Comparison of ENCODE assay signal across 8 cellular contexts in the genomic region with DNA sequence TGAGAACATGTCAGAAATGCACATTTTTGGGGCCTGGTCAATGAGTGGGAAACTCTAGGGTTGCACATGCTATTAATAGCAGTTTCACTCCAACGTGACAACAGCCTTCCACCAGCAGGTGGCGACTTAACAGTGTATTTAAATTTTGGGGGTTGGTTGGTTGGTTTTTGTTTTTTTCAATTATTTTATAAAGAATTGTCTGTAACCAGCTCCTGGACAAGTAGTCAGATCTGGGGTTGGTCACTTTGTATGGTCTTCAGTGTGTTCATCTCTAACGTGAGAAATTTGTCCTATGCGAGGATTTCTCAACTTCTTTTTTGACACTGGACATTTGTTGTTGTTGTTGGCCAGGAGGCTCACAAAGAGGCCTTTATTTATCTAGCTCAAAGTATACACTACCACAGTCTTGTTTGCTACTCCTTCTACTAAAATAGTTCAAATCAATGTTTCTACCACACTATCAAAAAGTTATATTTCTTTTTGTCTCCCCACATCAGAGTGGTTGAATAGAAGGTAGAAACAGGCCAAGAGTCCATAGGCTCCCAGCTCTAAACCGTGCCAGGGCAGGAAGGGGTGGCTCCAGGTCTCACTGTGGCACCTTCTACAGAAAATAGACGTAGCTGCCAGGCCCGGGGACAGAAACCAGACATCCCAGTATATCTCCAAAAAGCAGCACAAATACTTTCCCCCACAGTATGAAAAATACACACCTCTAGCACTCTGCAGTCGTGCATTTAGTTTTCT.
DNase-seq lines count a peak whose midpoint lies in the region; ATAC-seq and TF ChIP-seq lines count a peak whose summit lies in the region.

No MANE protein-coding gene starts in this region.

- no peaks in the 10 kb centered on the region for H3K4me1 ChIP-seq in DOHH2 (ENCODE audit: control insufficient read depth, low read length)

- no peaks in the 10 kb centered on the region for H3K79me2 ChIP-seq in DOHH2 (ENCODE audit: control insufficient read depth, low read length)

- DNase-seq in LoVo (ENCODE audit: low spot score) (peak; percentile 51), UCSD-AML1 (lab: John Stamatoyannopoulos, UW; ENCODE audit: unreplicated experiment) (peak; percentile 45), brain microvascular endothelial cell (peak; percentile 57), iris pigment epithelial cell (ENCODE audit: low read depth) (peak; percentile 55), GF-D8 (lab: John Stamatoyannopoulos, UW) (no peak)
- peak; percentile 55 for DNase-seq in stimulated activated CD4-positive, alpha-beta T cell treated with anti-CD3 and anti-CD28 coated beads, Interleukin-1b, Interleukin-23, amount 100 ng/mL, for 48 hours

- ATAC-seq in GM21526 (IDR thresholded peaks at IDR 0.05; ENCODE audit: low FRiP score, unreplicated experiment), result peak; percentile 66

- no peaks in the 10 kb centered on the region for H3F3A ChIP-seq in DOHH2 (ENCODE audit: control insufficient read depth, insufficient read depth)

- H3K9me3 ChIP-seq in DOHH2 (ENCODE audit: control insufficient read depth, insufficient read depth, low read length), result no peaks in the 10 kb centered on the region

- no peaks in the 10 kb centered on the region for H4K20me1 ChIP-seq in DOHH2 (ENCODE audit: control insufficient read depth, insufficient read depth, low read depth, low read length)

- H3K36me3 ChIP-seq in DOHH2 (ENCODE audit: control insufficient read depth, low read length) (no peaks in the 10 kb centered on the region), brain microvascular endothelial cell (replicated peaks) (no peaks in the 10 kb centered on the region)

- H3K4me2 ChIP-seq in DOHH2 (ENCODE audit: low read length), result no peak overlapping the region

- no peak overlapping the region for H3K27ac ChIP-seq in DOHH2 (ENCODE audit: low read depth, low read length)
- no peak overlapping the region for H3K27ac ChIP-seq in brain microvascular endothelial cell

- in situ Hi-C loops in brain microvascular endothelial cell (cut with HindIII; ENCODE audit: low pct_ligation_motif_present, low sequenced_read_pairs), result no loop called here

- TF ChIP-seq CTCF in DOHH2 (IDR thresholded peaks at IDR 0.05; ENCODE audit: low read depth, low read length, poor library complexity, severe bottlenecking), result peak; percentile 76
- peak; percentile 81 for TF ChIP-seq CTCF in brain microvascular endothelial cell (IDR thresholded peaks at IDR 0.05; ENCODE audit: low read depth, low read length, missing control alignments)

- H3K27me3 ChIP-seq in DOHH2 (ENCODE audit: control insufficient read depth, low read length) (peaks cover 5% of the 10 kb centered on the region; the same call in 1 of the 2 replicates), brain microvascular endothelial cell (replicated peaks) (no peaks in the 10 kb centered on the region)

- H3K4me3 ChIP-seq in DOHH2 (ENCODE audit: low read length), result no peak overlapping the region
- H3K4me3 ChIP-seq in brain microvascular endothelial cell (ENCODE audit: low read depth, low read length), result no peak overlapping the region

- no peaks in the 10 kb centered on the region for H3K9me2 ChIP-seq in DOHH2 (replicated peaks; ENCODE audit: control insufficient read depth, low read length)
